Comparison of ENCODE assay signal across 9 cellular contexts in the genomic region with DNA sequence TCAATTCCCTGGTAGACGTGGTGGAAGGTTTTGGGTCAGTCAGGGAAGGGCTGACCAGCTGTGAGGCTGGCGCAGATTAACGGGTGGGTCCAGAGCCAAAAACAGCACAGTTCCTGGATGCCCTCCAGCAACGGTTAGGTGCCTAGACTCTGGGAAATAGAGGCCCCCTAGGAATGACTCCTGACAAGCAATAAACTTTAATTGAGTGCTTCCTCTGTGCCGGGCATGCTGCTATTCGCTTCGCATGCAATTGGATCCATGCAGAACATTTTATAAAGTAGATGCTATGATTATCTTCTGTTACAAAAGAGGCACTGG. TPM values are rescaled to one million over a fixed set of nuclear protein-coding genes. Genes with fewer than 3 reads are reported as not detected.
DNase-seq lines count a peak whose midpoint lies in the region; ATAC-seq, FAIRE-seq and TF ChIP-seq lines count a peak whose summit lies in the region.
"Had no signal": no experiment of that assay in that cellular context is flagged by ENCODE, and none has a peak within 500 bp of the region (broad histone marks: within the 10 kb centered on the region; RNA-seq: fewer than 3 reads in every experiment).

No MANE protein-coding gene starts in this region.

- POLR2A ChIA-PET in activated CD4-positive, alpha-beta T cell treated with anti-CD3 and anti-CD28 coated beads, Interleukin-2, amount 10 ng/mL, durations not matched to agents 7 days and 5 days (lab: Charles Lee) = no interaction called here

- H3K4me1 ChIP-seq in esophagus muscularis mucosa = peaks cover 19 to 36% (median 34%) of the 10 kb centered on the region in 4 donors

- WGBS in esophagus muscularis mucosa = 54% methylated on average over 7 of the region's 7 CpGs

- H3K27ac Mint-ChIP-seq in activated CD4-positive, alpha-beta T cell treated with anti-CD3 and anti-CD28 coated beads, Interleukin-2, amount 10 ng/mL, durations not matched to agents 7 days and 5 days = peak overlapping the region; percentile 72
- H3K27ac Mint-ChIP-seq in nephron progenitor cell = peak overlapping the region; percentile 77

- H3K4me3 ChIP-seq in esophagus muscularis mucosa = peak overlapping the region; percentile 69 to 76 (median 71)

- no peaks in the 10 kb centered on the region for H3K9me3 ChIP-seq in esophagus muscularis mucosa

- no peaks in the 10 kb centered on the region for H3K27me3 Mint-ChIP-seq in activated CD4-positive, alpha-beta T cell treated with anti-CD3 and anti-CD28 coated beads, Interleukin-2, amount 10 ng/mL, durations not matched to agents 7 days and 5 days
- no peaks in the 10 kb centered on the region for H3K27me3 Mint-ChIP-seq in nephron progenitor cell (ENCODE audit: low read depth, poor library complexity)

- intact Hi-C loops in esophagus muscularis mucosa (cut with DNase I) = no loop called here

- peaks cover 0 to 24% (median 15%) of the 10 kb centered on the region in 4 donors for H3K36me3 ChIP-seq in esophagus muscularis mucosa

- TF ChIP-seq POLR2A in esophagus muscularis mucosa (IDR thresholded peaks at IDR 0.05; ENCODE audit: low read depth) = no peak
- no peak for TF ChIP-seq POLR2A in GM12891 (IDR thresholded peaks at IDR 0.05; ENCODE audit: low read depth, low read length)

- ATAC-seq in GM18868 (IDR thresholded peaks at IDR 0.05; ENCODE audit: unreplicated experiment) = no peak

- TF ChIP-seq EP300 in esophagus muscularis mucosa (IDR thresholded peaks at IDR 0.05) = no peak

- no peak for DNase-seq in activated CD4-positive, alpha-beta T cell treated with anti-CD3 and anti-CD28 coated beads, Interleukin-2, amount 10 ng/mL, durations not matched to agents 7 days and 5 days
- no peak for DNase-seq in activated CD4-positive, alpha-beta T cell treated with anti-CD3 and anti-CD28 coated beads, Interleukin-2, amount 50 U/mL, for 48 hours
- peak; percentile 2 for DNase-seq in SHP77 treated with DMSO at 0.1 percent for 48 hours (lab: John Stamatoyannopoulos, UW)
- DNase-seq in esophagus muscularis mucosa (ENCODE audit: extremely low spot score) = no peak
- peak; percentile 7 for DNase-seq in nephron progenitor cell
- no peak for DNase-seq in DMS53 (lab: John Stamatoyannopoulos, UW)
- no peak for DNase-seq in GM12891 (ENCODE audit: insufficient read length, low spot score)

- peak overlapping the region; percentile 85 for H3K4me3 Mint-ChIP-seq in activated CD4-positive, alpha-beta T cell treated with anti-CD3 and anti-CD28 coated beads, Interleukin-2, amount 10 ng/mL, durations not matched to agents 7 days and 5 days
- H3K4me3 Mint-ChIP-seq in nephron progenitor cell = peak overlapping the region; percentile 93

- peak overlapping the region; percentile 88 to 95 (median 92) for H3K27ac ChIP-seq in esophagus muscularis mucosa (replicated peaks in 1 of 4)

- no peaks in the 10 kb centered on the region for H3K9me3 Mint-ChIP-seq in activated CD4-positive, alpha-beta T cell treated with anti-CD3 and anti-CD28 coated beads, Interleukin-2, amount 10 ng/mL, durations not matched to agents 7 days and 5 days
- H3K9me3 Mint-ChIP-seq in nephron progenitor cell = peaks cover 40% of the 10 kb centered on the region

- no peaks in the 10 kb centered on the region for H3K27me3 ChIP-seq in esophagus muscularis mucosa

- FAIRE-seq in GM12891 (lab: Jason Lieb, UNC) = no peak
- FAIRE-seq: islet of Langerhans had no signal

- TF ChIP-seq CTCF in esophagus muscularis mucosa (IDR thresholded peaks at IDR 0.05) (no peak), nephron progenitor cell (IDR thresholded peaks at IDR 0.05) (no peak)

- peaks cover 43% of the 10 kb centered on the region for H3K4me1 Mint-ChIP-seq in activated CD4-positive, alpha-beta T cell treated with anti-CD3 and anti-CD28 coated beads, Interleukin-2, amount 10 ng/mL, durations not matched to agents 7 days and 5 days
- peaks cover 39% of the 10 kb centered on the region for H3K4me1 Mint-ChIP-seq in nephron progenitor cell

- CTCF ChIA-PET in activated CD4-positive, alpha-beta T cell treated with anti-CD3 and anti-CD28 coated beads, Interleukin-2, amount 10 ng/mL, durations not matched to agents 7 days and 5 days (lab: Charles Lee) = no interaction called here

- H3K36me3 Mint-ChIP-seq in activated CD4-positive, alpha-beta T cell treated with anti-CD3 and anti-CD28 coated beads, Interleukin-2, amount 10 ng/mL, durations not matched to agents 7 days and 5 days (ENCODE audit: low read depth) = peaks cover 45% of the 10 kb centered on the region
- H3K36me3 Mint-ChIP-seq in nephron progenitor cell (ENCODE audit: low read depth) = peaks cover 4% of the 10 kb centered on the region

TF ChIP-seq in GM12891, 5 proteins besides CTCF, POLR2A, EP300 and RAD21:
- TF ChIP-seq POU2F2 (IDR thresholded peaks at IDR 0.05; ENCODE audit: low read depth, low read length) (no peak), SPI1 (IDR thresholded peaks at IDR 0.05; ENCODE audit: low read depth, low read length) (no peak), POLR2AphosphoS5 (IDR thresholded peaks at IDR 0.05; ENCODE audit: low read depth, low read length) (no peak), TAF1 (IDR thresholded peaks at IDR 0.05; ENCODE audit: low read depth, low read length) (no peak), PAX5 (IDR thresholded peaks at IDR 0.05; ENCODE audit: insufficient read depth, low read length, severe bottlenecking) (no peak)

RNA-seq across cellular contexts. Expression of a gene that starts 0.7 kb away (rescaled TPM):
- total RNA-seq in activated CD4-positive, alpha-beta T cell treated with anti-CD3 and anti-CD28 coated beads, Interleukin-2, amount 10 ng/mL, durations not matched to agents 7 days and 5 days = 1 to 10 TPM; 4.4 to 5.3 TPM
- 10 to 100 TPM in 1 of 4 donors, 1 to 10 TPM in 3; 6.0 to 10.4 (median 8.1) TPM for total RNA-seq in esophagus muscularis mucosa
- polyA plus RNA-seq in GM12891 (2012; ENCODE audit: low read depth, missing spikeins) = 0.83 TPM

RNA-seq across cellular contexts. Expression of a gene that starts 1.4 kb away (rescaled TPM):
- total RNA-seq in activated CD4-positive, alpha-beta T cell treated with anti-CD3 and anti-CD28 coated beads, Interleukin-2, amount 10 ng/mL, durations not matched to agents 7 days and 5 days = 10 to 100 TPM; 12.5 to 14.8 TPM
- 1 to 10 TPM; 5.5 to 7.1 (median 6.9) TPM for total RNA-seq in esophagus muscularis mucosa
- polyA plus RNA-seq in GM12891 (2012; ENCODE audit: low read depth, missing spikeins) = 2.8 TPM

RNA-seq across cellular contexts. Expression of a gene that starts 36.0 kb away (rescaled TPM):
- total RNA-seq in activated CD4-positive, alpha-beta T cell treated with anti-CD3 and anti-CD28 coated beads, Interleukin-2, amount 10 ng/mL, durations not matched to agents 7 days and 5 days = not detected
- not detected for total RNA-seq in esophagus muscularis mucosa
- not detected for polyA plus RNA-seq in GM12891 (2012; ENCODE audit: low read depth, missing spikeins)

Comparison
In these comparisons a context has a peak if more than half of its experiments do, and no peak if none do; other contexts are left out.
1. DNase-seq: peak in SHP77 treated with DMSO at 0.1 percent for 48 hours (single experiment) and nephron progenitor cell (single experiment); none in activated CD4-positive, alpha-beta T cell treated with anti-CD3 and anti-CD28 coated beads, Interleukin-2, amount 10 ng/mL, durations not matched to agents 7 days and 5 days (single experiment), activated CD4-positive, alpha-beta T cell treated with anti-CD3 and anti-CD28 coated beads, Interleukin-2, amount 50 U/mL, for 48 hours (0 of 2), esophagus muscularis mucosa (single experiment), DMS53 (single experiment) and GM12891 (single experiment).